Comparison of ENCODE assay signal across 17 cellular contexts in genomic region chr16:51002889-51003490, GRCh38.
DNase-seq lines count a peak whose midpoint lies in the region; ATAC-seq, FAIRE-seq and TF ChIP-seq lines count a peak whose summit lies in the region.
"Had no signal": no experiment of that assay in that cellular context is flagged by ENCODE, and none has a peak within 500 bp of the region (broad histone marks: within the 10 kb centered on the region; RNA-seq: fewer than 3 reads in every experiment).

No MANE protein-coding gene starts in this region.

- DNase-seq in heart right ventricle (peak in 1 of 2 donors; percentile 12), left ventricle myocardium superior (no peak), UCSD-AML1 (lab: John Stamatoyannopoulos, UW; ENCODE audit: unreplicated experiment) (peak; percentile 44), HepG2 (ENCODE audit: low spot score) (peak; percentile 13), stomach (peak; percentile 69), ACHN (no peak), GM23338 (ENCODE audit: low spot score) (no peak)
- no peak for DNase-seq in stimulated activated CD4-positive, alpha-beta T cell treated with anti-CD3 and anti-CD28 coated beads, Interleukin-12 subunit alpha, Interleukin-12 subunit beta, amount 100 ng/mL, for 4 hours
- DNase-seq: 8988T; CD8-positive, alpha-beta memory T cell; DMS79 treated with DMSO at 0.1 percent for 48 hours; GOT3; KG1; NCI-H1048; NCI-H1436 treated with DMSO at 0.1 percent for 48 hours; NCI-H2171 treated with DMSO at 0.1 percent for 48 hours; NCI-H774 had no signal

- WGBS in heart right ventricle, 2 donors = 40 to 46% methylated on average over 7 of the region's 7 CpGs
- WGBS in HepG2 (ENCODE audit: low lambda C conversion rate) = 31% methylated on average over 7 of the region's 7 CpGs
- WGBS in stomach, 5 donors = 33 to 57% (median 43%) methylated on average over 7 of the region's 7 CpGs

- ATAC-seq in heart right ventricle (peak in 6 of 8 donors; percentile 18 to 70 (median 31)), left ventricle myocardium superior (no peak), HepG2 (peak; percentile 30), GM23338 (no peak)

- no peaks in the 10 kb centered on the region for H3K4me1 ChIP-seq in heart right ventricle
- peaks cover 25% of the 10 kb centered on the region for H3K4me1 ChIP-seq in HepG2 (ENCODE audit: insufficient read depth, low read length)
- H3K4me1 ChIP-seq in stomach = peaks cover 0 to 16% (median 3%) of the 10 kb centered on the region in 4 donors
- no peaks in the 10 kb centered on the region for H3K4me1 ChIP-seq in GM23338 (ENCODE audit: insufficient read depth)

- H3K36me3 Mint-ChIP-seq in GM23338 (ENCODE audit: low read depth) = no peaks in the 10 kb centered on the region; the same call in 2 of the 3 replicates
- H3K36me3 Mint-ChIP-seq: CD8-positive, alpha-beta memory T cell had no signal

- TF ChIP-seq RAD21 in HepG2 (CRISPR knock-in tag; IDR thresholded peaks at IDR 0.05) = no peak

- H3K4me2 ChIP-seq in HepG2 (ENCODE audit: low read depth, low read length) (peak overlapping the region; percentile 36; the same call in 1 of the 2 replicates), GM23338 (no peak overlapping the region)

- H3K27ac Mint-ChIP-seq in GM23338 = no peak overlapping the region
- H3K27ac Mint-ChIP-seq: CD8-positive, alpha-beta memory T cell had no signal

- intact Hi-C loops in heart right ventricle (cut with DNase I) = loop anchor here in 1 of 10 donors (10.0 kb wide), 1 partner anchor 62 kb away; no protein-coding TSS in a partner anchor
- intact Hi-C loops in left ventricle myocardium superior (cut with micrococcal nuclease) = no loop called here
- intact Hi-C loops in HepG2 (cut with micrococcal nuclease; ENCODE audit: unreplicated experiment) = no loop called here
- intact Hi-C loops in stomach (cut with DNase I; ENCODE audit: low total_unique reads) = no loop called here

- H3K27ac ChIP-seq in heart right ventricle = no peak overlapping the region
- H3K27ac ChIP-seq in HepG2 (ENCODE audit: extremely low read length, insufficient read depth, low read length) = no peak overlapping the region
- H3K27ac ChIP-seq in stomach = peak overlapping the region in 2 of 5 donors; percentile 13 to 14
- no peak overlapping the region for H3K27ac ChIP-seq in GM23338 (ENCODE audit: low read depth)

- H3K4me3 ChIP-seq in heart right ventricle (no peak overlapping the region), HepG2 (replicated peaks in 1 of 3; ENCODE audit: insufficient read depth in 1 of 3, low read depth in 2 of 3, low read length in 3 of 3) (no peak overlapping the region), stomach (no peak overlapping the region), GM23338 (no peak overlapping the region)

- FAIRE-seq in HepG2 (lab: Jason Lieb, UNC) = no peak

- BruUV-seq in HepG2 (replicated peaks; lab: Mats Ljungman, UMichigan) = no TSS peak

- POLR2A ChIA-PET in HepG2 (lab: Yijun Ruan, JAX) = no interaction called here

- H3F3A ChIP-seq in GM23338 (replicated peaks; ENCODE audit: low read depth) = no peaks in the 10 kb centered on the region

- peaks cover 9% of the 10 kb centered on the region for H3K4me1 Mint-ChIP-seq in GM23338
- H3K4me1 Mint-ChIP-seq: CD8-positive, alpha-beta memory T cell had no signal

- no peak for TF ChIP-seq CTCF in heart right ventricle (IDR thresholded peaks at IDR 0.05)
- no peak for TF ChIP-seq CTCF in HepG2 (CRISPR knock-in tag; IDR thresholded peaks at IDR 0.05)
- TF ChIP-seq CTCF in stomach (IDR thresholded peaks at IDR 0.05) = no peak
- TF ChIP-seq CTCF in GM23338 (conservative IDR thresholded peaks at IDR 0.05; ENCODE audit: low read depth in 2 of 2) = no peak

- H3K36me3 ChIP-seq in heart right ventricle (no peaks in the 10 kb centered on the region), HepG2 (replicated peaks in 1 of 2; ENCODE audit: control insufficient read depth in 1 of 2, insufficient read depth in 2 of 2, low read length in 2 of 2) (no peaks in the 10 kb centered on the region), stomach (no peaks in the 10 kb centered on the region), GM23338 (ENCODE audit: insufficient read depth) (no peaks in the 10 kb centered on the region)

- H4K20me1 ChIP-seq in HepG2 (ENCODE audit: insufficient read depth, low read length) (no peaks in the 10 kb centered on the region), GM23338 (replicated peaks; ENCODE audit: insufficient read depth) (no peaks in the 10 kb centered on the region)

- TF ChIP-seq EP300 in HepG2 (IDR thresholded peaks at IDR 0.05; ENCODE audit: low read depth in 2 of 2, low read length in 2 of 2) (no peak), HepG2 (CRISPR knock-in tag; IDR thresholded peaks at IDR 0.05; ENCODE audit: borderline replicate concordance) (no peak), stomach (IDR thresholded peaks at IDR 0.05) (no peak)

- no peaks in the 10 kb centered on the region for H3K9me3 Mint-ChIP-seq in GM23338

- H3K27me3 Mint-ChIP-seq in GM23338 (ENCODE audit: insufficient read depth, low read depth, poor library complexity) = peaks cover 1% of the 10 kb centered on the region

- H3K79me2 ChIP-seq in HepG2 (ENCODE audit: insufficient read depth, low read length) (no peaks in the 10 kb centered on the region), GM23338 (replicated peaks; ENCODE audit: insufficient read depth) (no peaks in the 10 kb centered on the region)

- in situ Hi-C loops in HepG2 (cut with HindIII; ENCODE audit: extremely low pct_ligation_motif_present, low pct_unique_long_range_greater_than_20kb) (no loop called here), ACHN (cut with HindIII; ENCODE audit: low pct_ligation_motif_present, low pct_unique_long_range_greater_than_20kb, low sequenced_read_pairs) (no loop called here)

- peaks cover 0 to 6% (median 0%) of the 10 kb centered on the region in 7 donors for H3K27me3 ChIP-seq in heart right ventricle
- peaks cover 0 to 4% of the 10 kb centered on the region in 2 experiments; a peak in 1 of 5 replicates for H3K27me3 ChIP-seq in HepG2 (ENCODE audit: control insufficient read depth in 1 of 2, insufficient read depth in 2 of 2, low read length in 2 of 2)
- no peaks in the 10 kb centered on the region for H3K27me3 ChIP-seq in stomach
- no peaks in the 10 kb centered on the region for H3K27me3 ChIP-seq in GM23338 (ENCODE audit: insufficient read depth)

- H3K9me3 ChIP-seq in heart right ventricle = peaks cover 0 to 10% (median 0%) of the 10 kb centered on the region in 11 donors
- H3K9me3 ChIP-seq in HepG2 (ENCODE audit: low read length) = no peaks in the 10 kb centered on the region
- peaks cover 0 to 12% (median 9%) of the 10 kb centered on the region in 4 donors for H3K9me3 ChIP-seq in stomach

- no peak overlapping the region for H3K9ac ChIP-seq in HepG2 (ENCODE audit: insufficient read depth, low read depth, low read length)

- CTCF ChIA-PET in HepG2 (lab: Yijun Ruan, JAX; ENCODE audit: low intra/inter-chr PET ratio, low total read pairs) = no interaction called here

- no peak overlapping the region for H3K4me3 Mint-ChIP-seq in GM23338
- H3K4me3 Mint-ChIP-seq: CD8-positive, alpha-beta memory T cell had no signal

- TF ChIP-seq POLR2A in HepG2 (IDR thresholded peaks at IDR 0.05; ENCODE audit: insufficient read depth in 1 of 2, low read depth in 2 of 2, low read length in 2 of 2) (no peak), stomach (IDR thresholded peaks at IDR 0.05) (no peak)

- H2AFZ ChIP-seq in HepG2 (ENCODE audit: low read length) (no peak overlapping the region), GM23338 (no peak overlapping the region)

- H3K9me2 ChIP-seq in GM23338 (ENCODE audit: insufficient read depth) = peaks cover 2% of the 10 kb centered on the region

TF ChIP-seq in HepG2, 621 proteins besides CTCF, POLR2A, EP300 and RAD21 (continues in another document):
- TF ChIP-seq HNF4A (CRISPR knock-in tag; IDR thresholded peaks at IDR 0.05) (peak; percentile 54), ETV5 (CRISPR knock-in tag; IDR thresholded peaks at IDR 0.05; ENCODE audit: borderline replicate concordance) (peak; percentile 27; the same call in 1 of the 2 replicates), RELA (CRISPR knock-in tag; IDR thresholded peaks at IDR 0.05) (no peak), SYNCRIP (IDR thresholded peaks at IDR 0.05; ENCODE audit: insufficient read depth, low read depth, low read length) (no peak), MEIS1 (CRISPR knock-in tag; IDR thresholded peaks at IDR 0.05; ENCODE audit: borderline replicate concordance) (no peak), ZFX (CRISPR knock-in tag; IDR thresholded peaks at IDR 0.05; ENCODE audit: low read depth) (peak; percentile 21; the same call in 1 of the 2 replicates), DR1 (CRISPR knock-in tag; IDR thresholded peaks at IDR 0.05) (no peak), BHLHE40 (IDR thresholded peaks at IDR 0.05; ENCODE audit: low read length) (peak; percentile 91)

TF ChIP-seq in GM23338, 12 proteins besides CTCF, POLR2A, EP300 and RAD21 (continues in another document):
- no peak for TF ChIP-seq CREB1 (CRISPR knock-in tag; IDR thresholded peaks at IDR 0.05; ENCODE audit: low read depth)

Comparison
In these comparisons a context has a peak if more than half of its experiments do, and no peak if none do; other contexts are left out.
1. ATAC-seq: peak in heart right ventricle (6 of 8) and HepG2 (single experiment); none in left ventricle myocardium superior (single experiment) and GM23338 (single experiment).
2. DNase-seq: peak in UCSD-AML1 (single experiment), HepG2 (single experiment) and stomach (single experiment); none in left ventricle myocardium superior (single experiment), stimulated activated CD4-positive, alpha-beta T cell treated with anti-CD3 and anti-CD28 coated beads, Interleukin-12 subunit alpha, Interleukin-12 subunit beta, amount 100 ng/mL, for 4 hours (single experiment), ACHN (single experiment) and GM23338 (single experiment).